Comparison of ENCODE assay signal across 15 cellular contexts in genomic region chr20:51434556-51435256, GRCh38.
DNase-seq lines count a peak whose midpoint lies in the region; FAIRE-seq and TF ChIP-seq lines count a peak whose summit lies in the region.
"Had no signal": no experiment of that assay in that cellular context is flagged by ENCODE, and none has a peak within 500 bp of the region (broad histone marks: within the 10 kb centered on the region; RNA-seq: fewer than 3 reads in every experiment).

No MANE protein-coding gene starts in this region.

- DNase-seq in BJ (ENCODE audit: low read depth) (peak; percentile 37), LHCN-M2 (ENCODE audit: low read depth) (peak; percentile 67), astrocyte (ENCODE audit: low read depth) (peak; percentile 68), kidney tubule cell (ENCODE audit: low spot score) (peak; percentile 48), D341Med (ENCODE audit: low spot score) (no peak), NCI-H2107 (lab: John Stamatoyannopoulos, UW) (no peak), NCI-H526 treated with DMSO at 0.1 percent for 48 hours (lab: John Stamatoyannopoulos, UW) (no peak), DMS79 treated with DMSO at 0.1 percent for 48 hours (lab: John Stamatoyannopoulos, UW) (no peak)
- DNase-seq: activated gamma-delta T cell; GOT3; MM.1S; ovary; stimulated activated CD4-positive, alpha-beta T cell treated with anti-CD3 and anti-CD28 coated beads, Interleukin-4, amount 100 ng/mL, for 4 hours; tibial artery had no signal

- H3K9me3 ChIP-seq in astrocyte (ENCODE audit: insufficient read depth, low read depth, low read length), result no peaks in the 10 kb centered on the region
- H3K9me3 ChIP-seq: ovary, tibial artery had no signal

- peaks cover 2% of the 10 kb centered on the region for H3K27me3 Mint-ChIP-seq in astrocyte (ENCODE audit: low read depth, unreplicated experiment)

- no peak overlapping the region for H2AFZ ChIP-seq in astrocyte (ENCODE audit: low read depth, low read length)

- H3K79me2 ChIP-seq in astrocyte (ENCODE audit: insufficient read depth, low read length), result no peaks in the 10 kb centered on the region

- FAIRE-seq in astrocyte (lab: Jason Lieb, UNC), result peak; percentile 49

- H3K4me2 ChIP-seq in astrocyte (ENCODE audit: low read length), result no peak overlapping the region

- no peak overlapping the region for H3K4me3 Mint-ChIP-seq in astrocyte (ENCODE audit: unreplicated experiment)

- TF ChIP-seq CTCF in BJ (IDR thresholded peaks at IDR 0.05; ENCODE audit: insufficient read depth, low read depth, low read length), result no peak
- TF ChIP-seq CTCF in astrocyte (IDR thresholded peaks at IDR 0.05; ENCODE audit: insufficient read depth, low read depth, low read length), result no peak

- H3K27me3 ChIP-seq in BJ (ENCODE audit: control insufficient read depth, insufficient read depth, low read length), result no peaks in the 10 kb centered on the region
- no peaks in the 10 kb centered on the region for H3K27me3 ChIP-seq in astrocyte (ENCODE audit: insufficient read depth, low read length)
- H3K27me3 ChIP-seq: ovary, tibial artery had no signal

- no peaks in the 10 kb centered on the region for H3K4me1 ChIP-seq in astrocyte (ENCODE audit: insufficient read depth, low read length)
- H3K4me1 ChIP-seq: tibial artery had no signal

- H3K27ac ChIP-seq in astrocyte (ENCODE audit: low read depth, low read length), result no peak overlapping the region
- H3K27ac ChIP-seq: ovary, tibial artery, VCaP had no signal

- H3K36me3 ChIP-seq in BJ (ENCODE audit: control insufficient read depth, insufficient read depth, low read length), result no peaks in the 10 kb centered on the region
- no peaks in the 10 kb centered on the region for H3K36me3 ChIP-seq in astrocyte (ENCODE audit: insufficient read depth, low read length)
- H3K36me3 ChIP-seq: ovary had no signal

- H3K4me3 ChIP-seq in BJ (ENCODE audit: low read depth, low read length), result no peak overlapping the region
- no peak overlapping the region for H3K4me3 ChIP-seq in astrocyte (ENCODE audit: insufficient read depth, low read depth, low read length)
- H3K4me3 ChIP-seq: ovary, tibial artery had no signal

- peaks cover 14% of the 10 kb centered on the region for H3K36me3 Mint-ChIP-seq in astrocyte (ENCODE audit: low read depth, unreplicated experiment)

- H3K4me1 Mint-ChIP-seq in astrocyte (ENCODE audit: low read depth, unreplicated experiment), result peaks cover 14% of the 10 kb centered on the region

- no peaks in the 10 kb centered on the region for H3K9me3 Mint-ChIP-seq in astrocyte (ENCODE audit: unreplicated experiment)

- peak overlapping the region; percentile 73 for H3K27ac Mint-ChIP-seq in astrocyte (ENCODE audit: unreplicated experiment)

- no peaks in the 10 kb centered on the region for H4K20me1 ChIP-seq in astrocyte (ENCODE audit: insufficient read depth, low read length)

- POLR2A ChIA-PET in BJ (lab: Charles Lee), result no interaction called here

- no peak overlapping the region for H3K9ac ChIP-seq in astrocyte (ENCODE audit: low read length)

- CTCF ChIA-PET in BJ (lab: Yijun Ruan, JAX), result interaction anchor here (1.1 to 1.5 kb wide), 2 partner anchors 11 to 49 kb away, joined by 4 to 6 read pairs; no protein-coding TSS in a partner anchor

Comparison
In these comparisons a context has a peak if more than half of its experiments do, and no peak if none do; other contexts are left out.
1. DNase-seq: peak in BJ (single experiment), LHCN-M2 (single experiment), astrocyte (single experiment) and kidney tubule cell (single experiment); none in D341Med (single experiment), NCI-H2107 (single experiment), NCI-H526 treated with DMSO at 0.1 percent for 48 hours (single experiment) and DMS79 treated with DMSO at 0.1 percent for 48 hours (single experiment).